Comparison of ENCODE assay signal across 16 cellular contexts in genomic region chr15:101495334-101496197, GRCh38. TPM values are rescaled to one million over a fixed set of nuclear protein-coding genes. Genes with fewer than 3 reads are reported as not detected.
DNase-seq lines count a peak whose midpoint lies in the region; ATAC-seq, FAIRE-seq and TF ChIP-seq lines count a peak whose summit lies in the region.
"Had no signal": no experiment of that assay in that cellular context is flagged by ENCODE, and none has a peak within 500 bp of the region (broad histone marks: within the 10 kb centered on the region; RNA-seq: fewer than 3 reads in every experiment).

No MANE protein-coding gene starts in this region.

- POLR2A ChIA-PET in WTC11 (lab: Charles Lee) = no interaction called here

- H3K9me3 Mint-ChIP-seq in WTC11 = no peaks in the 10 kb centered on the region
- no peaks in the 10 kb centered on the region for H3K9me3 Mint-ChIP-seq in nephron

- FAIRE-seq in frontal cortex (lab: Jason Lieb, UNC) = no peak
- FAIRE-seq: GM19239 had no signal

- 0 out of 2 replicates have a peak overlapping the region, but pooled peaks have one; percentile 2 for H3K27ac ChIP-seq in BLaER1
- H3K27ac ChIP-seq: SK-N-MC had no signal

- H3K4me1 Mint-ChIP-seq in WTC11 = peaks cover 40% of the 10 kb centered on the region
- peaks cover 50% of the 10 kb centered on the region for H3K4me1 Mint-ChIP-seq in nephron

- no peaks in the 10 kb centered on the region for H4K20me1 ChIP-seq in BLaER1

- peak overlapping the region; percentile 48; the same call in 1 of the 2 replicates for H3K4me3 ChIP-seq in BLaER1
- H3K4me3 ChIP-seq: SK-N-MC had no signal

- TF ChIP-seq CTCF in GM10266 (IDR thresholded peaks at IDR 0.05; ENCODE audit: control insufficient read depth, insufficient read depth, low read depth, missing control alignments) = no peak
- TF ChIP-seq CTCF in WTC11 (IDR thresholded peaks at IDR 0.05) = no peak
- no peak for TF ChIP-seq CTCF in nephron (IDR thresholded peaks at IDR 0.05; ENCODE audit: unreplicated experiment in 3 of 3)

- no peaks in the 10 kb centered on the region for H3K9me3 ChIP-seq in BLaER1

- no peaks in the 10 kb centered on the region for H3K36me3 Mint-ChIP-seq in WTC11
- no peaks in the 10 kb centered on the region for H3K36me3 Mint-ChIP-seq in nephron (ENCODE audit: low read depth)
- H3K36me3 Mint-ChIP-seq: CD14-positive monocyte had no signal

- H3K4me2 ChIP-seq in BLaER1 = peak overlapping the region; percentile 86

- H3K36me3 ChIP-seq in BLaER1 = no peaks in the 10 kb centered on the region

- DNase-seq in GM10266 (ENCODE audit: extremely low spot score) (peak; percentile 7), WTC11 (ENCODE audit: low spot score) (no peak), NCI-H526 (lab: John Stamatoyannopoulos, UW) (no peak), frontal cortex (ENCODE audit: low spot score in 2 of 2) (no peak)
- DNase-seq: GF-D8, NCI-H1436, NCI-H2029 had no signal

- H3K27me3 Mint-ChIP-seq in WTC11 (ENCODE audit: low read depth) (peaks cover 37% of the 10 kb centered on the region), nephron (ENCODE audit: low read depth) (peaks cover 84% of the 10 kb centered on the region)

- H3K9ac ChIP-seq in BLaER1 = peak overlapping the region; percentile 31; the same call in 1 of the 2 replicates

- H3K4me3 Mint-ChIP-seq in WTC11 (no peak overlapping the region), nephron (peak overlapping the region in 2 of 3 experiments; percentile 14 to 51)

- CTCF ChIA-PET in WTC11 (lab: Charles Lee) = interaction anchor here (1.1 to 1.2 kb wide), 2 partner anchors 83 to 175 kb away, joined by 3 to 4 read pairs; no protein-coding TSS in a partner anchor

- ATAC-seq in WTC11 (peak; percentile 49), HG02798 (IDR thresholded peaks at IDR 0.05; ENCODE audit: poor library complexity, unreplicated experiment) (no peak)
- ATAC-seq: HCT116, Panc1, Right ventricle myocardium inferior had no signal

- peaks cover 71% of the 10 kb centered on the region for H3K4me1 ChIP-seq in BLaER1

- H3K27ac Mint-ChIP-seq in WTC11 = no peak overlapping the region
- no peak overlapping the region for H3K27ac Mint-ChIP-seq in nephron

- H3K27me3 ChIP-seq in BLaER1 = peaks cover under 1% of the 10 kb centered on the region; the same call in 1 of the 2 replicates

TF ChIP-seq in WTC11, 78 proteins besides CTCF, POLR2A, EP300 and RAD21 (continues in another document):
- TF ChIP-seq AFF4 (CRISPR knock-in tag; IDR thresholded peaks at IDR 0.05; ENCODE audit: borderline replicate concordance) (no peak), ZNF416 (CRISPR knock-in tag; IDR thresholded peaks at IDR 0.05) (no peak), AR (CRISPR knock-in tag; IDR thresholded peaks at IDR 0.05) (no peak), SMAD3 (CRISPR knock-in tag; IDR thresholded peaks at IDR 0.05; ENCODE audit: borderline replicate concordance) (no peak), PRDM15 (CRISPR knock-in tag; IDR thresholded peaks at IDR 0.05) (no peak), E2F5 (CRISPR knock-in tag; IDR thresholded peaks at IDR 0.05) (no peak)

RNA-seq across cellular contexts. Expression of gene PCSK6, which starts 6.1 kb away (rescaled TPM):
- total RNA-seq in WTC11 (2021) (2.9 to 3.8 TPM (median 3.8 TPM) in 3 replicates), frontal cortex (18.3 TPM)
